34 cellular contexts compared by ENCODE assay signal in genomic region chr3:94799420-94800060, GRCh38.
"Had no signal": no experiment of that assay in that cellular context is flagged by ENCODE, and none has a peak within 500 bp of the region (broad histone marks: within the 10 kb centered on the region; RNA-seq: fewer than 3 reads in every experiment).

No MANE protein-coding gene starts in this region.

- DNase-seq: Karpas-422, Kasumi-1, MG63, MM.1S, MV-4-11, NCI-H1048, NCI-H1092, NCI-H1092 treated with DMSO at 0.1 percent for 48 hours, NCI-H1105, NCI-H1105 treated with DMSO at 0.1 percent for 48 hours, NCI-H1417, NCI-H1417 treated with DMSO at 0.1 percent for 48 hours, NCI-H1436, NCI-H1436 treated with DMSO at 0.1 percent for 48 hours, NCI-H146, NCI-H1694, NCI-H1694 treated with DMSO at 0.1 percent for 48 hours, NCI-H187, NCI-H187 treated with DMSO at 0.1 percent for 48 hours, NCI-H1930, NCI-H2029, NCI-H2029 treated with DMSO at 0.1 percent for 48 hours, NCI-H2081, NCI-H2081 treated with DMSO at 0.1 percent for 48 hours, NCI-H2107, NCI-H2171, NCI-H2171 treated with DMSO at 0.1 percent for 48 hours, NCI-H2227 treated with DMSO at 0.1 percent for 48 hours, NCI-H226, NCI-H345, NCI-H446, NCI-H446 treated with DMSO at 0.1 percent for 48 hours, NCI-H510A had no signal

- H3K9ac ChIP-seq: KMS-11 had no signal

- H3K4me3 ChIP-seq: MG63 had no signal

- H3K9me3 ChIP-seq: MG63 had no signal

- H3K27ac ChIP-seq: KMS-11 had no signal

- H3K36me3 ChIP-seq: MG63 had no signal

- H3K27me3 ChIP-seq: MG63 had no signal

- H3K4me2 ChIP-seq: KMS-11 had no signal
